ENCODE assay signal across 8 cellular contexts in the genomic region with DNA sequence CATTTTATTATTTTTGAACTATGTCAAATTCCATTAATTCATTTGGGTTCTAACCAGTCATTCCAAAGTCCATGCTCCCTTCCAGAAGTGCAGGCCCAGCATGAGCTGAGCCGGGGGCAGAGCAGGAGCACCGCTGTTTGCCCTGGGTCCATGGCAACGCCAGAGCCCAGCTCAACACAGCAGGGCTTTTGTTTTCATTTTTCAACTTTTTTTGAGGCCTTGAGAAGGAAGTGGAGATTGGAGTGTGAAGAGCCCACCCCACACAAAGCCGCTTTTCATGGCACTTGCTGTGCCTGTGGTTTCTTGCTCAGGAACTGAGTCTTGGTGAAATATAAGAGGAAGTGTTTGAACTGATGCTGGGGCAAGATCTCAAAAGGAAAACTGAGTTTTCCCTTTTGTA. TPM values are rescaled to one million over a fixed set of nuclear protein-coding genes. Genes with fewer than 3 reads are reported as not detected.
DNase-seq lines count a peak whose midpoint lies in the region; ATAC-seq, FAIRE-seq and TF ChIP-seq lines count a peak whose summit lies in the region.

No MANE protein-coding gene starts in this region.

- WGBS in lower leg skin, 2 donors = 65% methylated on average over 4 of the region's 4 CpGs

- TF ChIP-seq CTCF in natural killer cell (IDR thresholded peaks at IDR 0.05) = no peak
- no peak for TF ChIP-seq CTCF in lower leg skin (IDR thresholded peaks at IDR 0.05)

- intact Hi-C loops in natural killer cell (cut with micrococcal nuclease) = loop anchor here (2.0 kb wide), 2 partner anchors 15 to 17 kb away; no protein-coding TSS in a partner anchor
- intact Hi-C loops in lower leg skin (cut with DNase I; ENCODE audit: low total_unique reads) = no loop called here

- TF ChIP-seq POLR2A in lower leg skin (IDR thresholded peaks at IDR 0.05) = no peak

- H3K27ac Mint-ChIP-seq in CD4-positive, CD25-positive, alpha-beta regulatory T cell = peak overlapping the region; percentile 43 to 94 (median 65)
- H3K27ac Mint-ChIP-seq in central memory CD8-positive, alpha-beta T cell (ENCODE audit: low read depth) = peak overlapping the region; percentile 95
- H3K27ac Mint-ChIP-seq in natural killer cell = peak overlapping the region; percentile 89 to 91

- H3K27ac ChIP-seq in CD4-positive, CD25-positive, alpha-beta regulatory T cell (ENCODE audit: insufficient read depth, low read length, poor library complexity, severe bottlenecking) = no peak overlapping the region

- H3K36me3 Mint-ChIP-seq in CD4-positive, CD25-positive, alpha-beta regulatory T cell = no peaks in the 10 kb centered on the region
- no peaks in the 10 kb centered on the region for H3K36me3 Mint-ChIP-seq in central memory CD8-positive, alpha-beta T cell (ENCODE audit: insufficient read depth)
- H3K36me3 Mint-ChIP-seq in natural killer cell = no peaks in the 10 kb centered on the region

- H3K9me3 ChIP-seq in CD4-positive, CD25-positive, alpha-beta regulatory T cell (ENCODE audit: control insufficient read depth in 2 of 2, low read length in 2 of 2) = peaks cover 8 to 14% of the 10 kb centered on the region in 2 experiments

- no peaks in the 10 kb centered on the region for H3K36me3 ChIP-seq in CD4-positive, CD25-positive, alpha-beta regulatory T cell (ENCODE audit: control insufficient read depth, insufficient read depth, low read length)

- peaks cover 0 to 13% (median 5%) of the 10 kb centered on the region in 4 donors for H3K4me1 Mint-ChIP-seq in CD4-positive, CD25-positive, alpha-beta regulatory T cell
- H3K4me1 Mint-ChIP-seq in central memory CD8-positive, alpha-beta T cell = peaks cover 49% of the 10 kb centered on the region
- peaks cover 29 to 72% of the 10 kb centered on the region in 2 donors for H3K4me1 Mint-ChIP-seq in natural killer cell

- no peak for FAIRE-seq in frontal cortex (lab: Jason Lieb, UNC)

- H3K27me3 Mint-ChIP-seq in CD4-positive, CD25-positive, alpha-beta regulatory T cell = peaks cover 9% of the 10 kb centered on the region
- H3K27me3 Mint-ChIP-seq in central memory CD8-positive, alpha-beta T cell = no peaks in the 10 kb centered on the region
- H3K27me3 Mint-ChIP-seq in natural killer cell (ENCODE audit: low read depth in 2 of 2) = no peaks in the 10 kb centered on the region

- no peaks in the 10 kb centered on the region for H3K4me1 ChIP-seq in CD4-positive, CD25-positive, alpha-beta regulatory T cell (ENCODE audit: control insufficient read depth, insufficient read depth, low read length, poor library complexity, severe bottlenecking)

- peaks cover 3% of the 10 kb centered on the region for H3K27me3 ChIP-seq in CD4-positive, CD25-positive, alpha-beta regulatory T cell (ENCODE audit: control insufficient read depth, insufficient read depth, low read length)

- peak overlapping the region in 1 of 4 donors; percentile 44 for H3K4me3 Mint-ChIP-seq in CD4-positive, CD25-positive, alpha-beta regulatory T cell
- peak overlapping the region; percentile 59 for H3K4me3 Mint-ChIP-seq in central memory CD8-positive, alpha-beta T cell
- H3K4me3 Mint-ChIP-seq in natural killer cell = peak overlapping the region; percentile 70

- DNase-seq in CD4-positive, CD25-positive, alpha-beta regulatory T cell = peak in 2 of 3 donors; percentile 32 to 34
- DNase-seq in NOMO-1 treated with dmso at 0.1 percent for 144 hours (lab: John Stamatoyannopoulos, UW; ENCODE audit: unreplicated experiment) (peak; percentile 81), natural killer cell (peak; percentile 55), NCI-H226 (no peak), lower leg skin (ENCODE audit: low spot score in 2 of 2) (no peak), frontal cortex (ENCODE audit: low spot score in 2 of 2) (no peak)
- peak in 1 of 2 donors; percentile 60 for DNase-seq in central memory CD8-positive, alpha-beta T cell (ENCODE audit: low spot score in 2 of 2)

- H3K4me3 ChIP-seq in CD4-positive, CD25-positive, alpha-beta regulatory T cell (ENCODE audit: low read depth, low read length) = peak overlapping the region; percentile 11
- no peak overlapping the region for H3K4me3 ChIP-seq in lower leg skin (ENCODE audit: low read depth, poor library complexity, severe bottlenecking)

- peaks cover 0 to 8% (median 0%) of the 10 kb centered on the region in 7 donors for H3K9me3 Mint-ChIP-seq in CD4-positive, CD25-positive, alpha-beta regulatory T cell
- no peaks in the 10 kb centered on the region for H3K9me3 Mint-ChIP-seq in central memory CD8-positive, alpha-beta T cell
- H3K9me3 Mint-ChIP-seq in natural killer cell = no peaks in the 10 kb centered on the region

- ATAC-seq in CD4-positive, CD25-positive, alpha-beta regulatory T cell (ENCODE audit: low read depth in 2 of 2) = peak in 1 of 2 donors; percentile 37
- ATAC-seq in central memory CD8-positive, alpha-beta T cell (replicated peaks; ENCODE audit: extremely low read depth, poor library complexity, severe bottlenecking) = peak; percentile 92
- peak; percentile 82 to 94 (median 92) for ATAC-seq in natural killer cell
- ATAC-seq in HG03025 (IDR thresholded peaks at IDR 0.05; ENCODE audit: low FRiP score, unreplicated experiment) = no peak

RNA-seq across cellular contexts. Expression of gene PRMT2, which starts 13.2 kb away (rescaled TPM):
- total RNA-seq in CD4-positive, CD25-positive, alpha-beta regulatory T cell = 90.4 TPM
- polyA plus RNA-seq in CD4-positive, CD25-positive, alpha-beta regulatory T cell = 100 to 1,000 TPM; 129 to 202 (median 176) TPM
- total RNA-seq in natural killer cell = 100 to 1,000 TPM; 122 to 199 (median 170) TPM
- total RNA-seq in lower leg skin = 100 to 1,000 TPM in 2 of 4 donors, 10 to 100 TPM in 2; 88.0 to 115 (median 95.2) TPM
- total RNA-seq in frontal cortex = 216 TPM

RNA-seq across cellular contexts. Expression of gene S100B, which starts 17.3 kb away (rescaled TPM):
- total RNA-seq in CD4-positive, CD25-positive, alpha-beta regulatory T cell = not detected
- polyA plus RNA-seq in CD4-positive, CD25-positive, alpha-beta regulatory T cell = under 1 TPM in 1 of 4 donors, not detected in 3; 0.54 TPM
- total RNA-seq in natural killer cell (10 to 100 TPM in 1 of 3 donors, 1 to 10 TPM in 1, not detected in 1; 4.0 to 58.9 TPM), lower leg skin (10 to 100 TPM in 3 of 4 donors, 1 to 10 TPM in 1; 5.4 to 18.3 (median 13.7) TPM), frontal cortex (6.1 TPM)

Comparison
In these comparisons a context has a peak if more than half of its experiments do, and no peak if none do; other contexts are left out.
1. DNase-seq: peak in CD4-positive, CD25-positive, alpha-beta regulatory T cell (2 of 3), NOMO-1 treated with dmso at 0.1 percent for 144 hours (single experiment) and natural killer cell (single experiment); none in NCI-H226 (single experiment), lower leg skin (0 of 2) and frontal cortex (0 of 2).
2. Peak in every context shown above with its lines, with median percentiles within 50 percentile points of each other: H3K27ac Mint-ChIP-seq.